In the genomic region with DNA sequence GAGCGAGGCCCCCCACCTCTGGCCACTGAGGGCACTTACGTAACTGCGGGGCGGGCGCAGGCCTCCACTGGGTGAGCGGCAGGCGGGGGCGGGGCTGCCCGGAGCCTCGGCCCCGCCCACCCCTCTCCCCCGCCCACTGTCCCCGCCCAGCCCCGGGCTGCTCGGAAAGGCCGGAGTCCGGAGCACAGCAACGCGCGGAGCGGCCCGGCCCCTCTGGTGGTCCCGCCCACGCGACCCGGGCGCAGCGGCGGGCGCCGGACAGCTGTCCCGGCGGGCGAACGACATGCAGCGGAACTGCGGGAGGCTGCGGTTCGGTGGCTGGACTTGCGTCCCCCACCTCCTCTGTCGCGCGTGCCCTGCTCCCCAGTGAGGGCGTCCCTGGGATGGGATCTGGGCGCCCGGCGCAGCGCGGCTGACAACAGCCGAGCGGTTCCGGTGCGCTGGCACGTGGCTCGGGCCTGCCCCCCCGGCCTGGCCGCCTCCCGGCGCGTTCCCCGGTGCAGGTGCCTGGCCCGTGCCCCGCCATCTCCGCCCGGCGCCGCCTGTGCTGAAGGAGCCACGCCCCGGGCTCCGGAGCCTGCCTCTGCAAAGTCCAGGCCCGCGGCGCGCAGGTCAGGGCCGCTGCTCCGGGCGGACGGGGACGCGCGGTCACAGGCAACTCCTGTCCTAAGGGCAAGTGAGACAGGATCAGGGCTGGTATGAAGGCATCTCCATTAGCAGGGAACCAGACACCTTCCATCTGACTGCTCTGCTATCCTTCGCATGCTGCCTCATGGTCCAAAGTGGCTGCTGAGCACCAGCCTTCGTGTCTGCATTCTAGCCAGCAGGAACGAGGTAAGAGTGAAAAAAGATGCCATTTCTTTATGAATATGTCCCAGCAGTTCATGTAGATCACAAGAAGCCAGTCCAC, we compare ENCODE assay signal across 9 cellular contexts. TPM values are rescaled to one million over a fixed set of nuclear protein-coding genes. Genes with fewer than 3 reads are reported as not detected.
DNase-seq lines count a peak whose midpoint lies in the region.
"Had no signal": no experiment of that assay in that cellular context is flagged by ENCODE, and none has a peak within 500 bp of the region (broad histone marks: within the 10 kb centered on the region; RNA-seq: fewer than 3 reads in every experiment).

No MANE protein-coding gene starts in this region.

- no peak overlapping the region for H3K27ac ChIP-seq in iPS DF 6.9 (ENCODE audit: low read length)
- no peak overlapping the region for H3K27ac ChIP-seq in skeletal muscle tissue (ENCODE audit: low read depth, low read length)
- H3K27ac ChIP-seq: BLaER1 had no signal

- WGBS in iPS DF 6.9 (ENCODE audit: insufficient coverage, insufficient read length): no CpG with 5 or more reads among the region's 84 CpGs

- H3K36me3 Mint-ChIP-seq in activated CD4-positive, alpha-beta T cell treated with anti-CD3 and anti-CD28 coated beads, Interleukin-2, amount 10 ng/mL, durations not matched to agents 7 days and 5 days (ENCODE audit: low read depth): no peaks in the 10 kb centered on the region
- no peaks in the 10 kb centered on the region for H3K36me3 Mint-ChIP-seq in activated naive CD8-positive, alpha-beta T cell treated with anti-CD3 and anti-CD28 coated beads for 36 hours

- POLR2A ChIA-PET in activated CD4-positive, alpha-beta T cell treated with anti-CD3 and anti-CD28 coated beads, Interleukin-2, amount 10 ng/mL, durations not matched to agents 7 days and 5 days (lab: Charles Lee): no interaction called here

- H3K4me1 ChIP-seq in iPS DF 6.9 (ENCODE audit: control insufficient read depth, insufficient read depth, low read length) (peaks cover 3% of the 10 kb centered on the region; the same call in 1 of the 2 replicates), skeletal muscle tissue (ENCODE audit: control insufficient read depth in 3 of 3, insufficient read depth in 3 of 3, low read length in 3 of 3) (peaks cover 0 to 3% (median 2%) of the 10 kb centered on the region in 3 donors)

- H3K9me3 Mint-ChIP-seq in activated CD4-positive, alpha-beta T cell treated with anti-CD3 and anti-CD28 coated beads, Interleukin-2, amount 10 ng/mL, durations not matched to agents 7 days and 5 days: no peaks in the 10 kb centered on the region
- H3K9me3 Mint-ChIP-seq in activated naive CD8-positive, alpha-beta T cell treated with anti-CD3 and anti-CD28 coated beads for 36 hours: peaks cover 5% of the 10 kb centered on the region

- no peaks in the 10 kb centered on the region for H3K27me3 ChIP-seq in iPS DF 6.9 (ENCODE audit: control insufficient read depth, insufficient read depth, low read length)
- peaks cover 42 to 43% (median 42%) of the 10 kb centered on the region in 3 donors for H3K27me3 ChIP-seq in skeletal muscle tissue (ENCODE audit: control insufficient read depth in 3 of 3, insufficient read depth in 3 of 3, low read length in 3 of 3)
- H3K27me3 ChIP-seq: BLaER1 had no signal

- H3K27me3 Mint-ChIP-seq in activated CD4-positive, alpha-beta T cell treated with anti-CD3 and anti-CD28 coated beads, Interleukin-2, amount 10 ng/mL, durations not matched to agents 7 days and 5 days: peaks cover 65% of the 10 kb centered on the region
- peaks cover 58% of the 10 kb centered on the region for H3K27me3 Mint-ChIP-seq in activated naive CD8-positive, alpha-beta T cell treated with anti-CD3 and anti-CD28 coated beads for 36 hours

- DNase-seq in activated CD4-positive, alpha-beta T cell treated with anti-CD3 and anti-CD28 coated beads for 48 hours: peak; percentile 22
- no peak for DNase-seq in activated CD4-positive, alpha-beta T cell treated with anti-CD3 and anti-CD28 coated beads, Interleukin-2, amount 10 ng/mL, durations not matched to agents 7 days and 5 days
- DNase-seq in activated naive CD8-positive, alpha-beta T cell treated with anti-CD3 and anti-CD28 coated beads for 36 hours: peak; percentile 15
- DNase-seq in iPS DF 6.9 (ENCODE audit: low read depth, low spot score): no peak
- DNase-seq in NCI-H128 (lab: John Stamatoyannopoulos, UW; ENCODE audit: unreplicated experiment): no peak
- no peak for DNase-seq in HCEC 1CT
- DNase-seq in SW 1271 (lab: John Stamatoyannopoulos, UW): no peak

- CTCF ChIA-PET in activated CD4-positive, alpha-beta T cell treated with anti-CD3 and anti-CD28 coated beads, Interleukin-2, amount 10 ng/mL, durations not matched to agents 7 days and 5 days (lab: Charles Lee): no interaction called here

- no peak overlapping the region for H3K27ac Mint-ChIP-seq in activated CD4-positive, alpha-beta T cell treated with anti-CD3 and anti-CD28 coated beads, Interleukin-2, amount 10 ng/mL, durations not matched to agents 7 days and 5 days
- H3K27ac Mint-ChIP-seq in activated naive CD8-positive, alpha-beta T cell treated with anti-CD3 and anti-CD28 coated beads for 36 hours: no peak overlapping the region

- H3K4me3 ChIP-seq in iPS DF 6.9 (ENCODE audit: low read length) (peak overlapping the region; percentile 40; the same call in 1 of the 2 replicates), skeletal muscle tissue (ENCODE audit: low read length in 3 of 3) (peak overlapping the region; percentile 33 to 43 (median 41))
- H3K4me3 ChIP-seq: BLaER1 had no signal

- H3K36me3 ChIP-seq in iPS DF 6.9 (ENCODE audit: control insufficient read depth, insufficient read depth, low read length) (no peaks in the 10 kb centered on the region), skeletal muscle tissue (ENCODE audit: control insufficient read depth in 3 of 3, insufficient read depth in 3 of 3, low read length in 3 of 3) (no peaks in the 10 kb centered on the region)
- H3K36me3 ChIP-seq: BLaER1 had no signal

- no peak overlapping the region for H3K4me3 Mint-ChIP-seq in activated CD4-positive, alpha-beta T cell treated with anti-CD3 and anti-CD28 coated beads, Interleukin-2, amount 10 ng/mL, durations not matched to agents 7 days and 5 days
- H3K4me3 Mint-ChIP-seq in activated naive CD8-positive, alpha-beta T cell treated with anti-CD3 and anti-CD28 coated beads for 36 hours: no peak overlapping the region

- no peak overlapping the region for H3K9ac ChIP-seq in skeletal muscle tissue (ENCODE audit: low read depth in 1 of 3, low read length in 3 of 3)
- H3K9ac ChIP-seq: BLaER1 had no signal

- H3K9me3 ChIP-seq in iPS DF 6.9 (ENCODE audit: control insufficient read depth, insufficient read depth, low read length): no peaks in the 10 kb centered on the region
- peaks cover 0 to 3% (median 2%) of the 10 kb centered on the region in 3 donors for H3K9me3 ChIP-seq in skeletal muscle tissue (ENCODE audit: control insufficient read depth in 3 of 3, low read length in 3 of 3)

- H3K4me1 Mint-ChIP-seq in activated CD4-positive, alpha-beta T cell treated with anti-CD3 and anti-CD28 coated beads, Interleukin-2, amount 10 ng/mL, durations not matched to agents 7 days and 5 days: no peaks in the 10 kb centered on the region
- H3K4me1 Mint-ChIP-seq in activated naive CD8-positive, alpha-beta T cell treated with anti-CD3 and anti-CD28 coated beads for 36 hours: no peaks in the 10 kb centered on the region

RNA-seq across cellular contexts. Expression of gene JAKMIP1, which starts 21.8 kb away (rescaled TPM):
- 10 to 100 TPM in 1 of 2 experiments, 1 to 10 TPM in 1; 9.6 to 10.9 TPM for total RNA-seq in activated CD4-positive, alpha-beta T cell treated with anti-CD3 and anti-CD28 coated beads, Interleukin-2, amount 10 ng/mL, durations not matched to agents 7 days and 5 days
- 1 to 10 TPM; 1.0 to 1.6 TPM for total RNA-seq in activated naive CD8-positive, alpha-beta T cell treated with anti-CD3 and anti-CD28 coated beads for 36 hours
- not detected for total RNA-seq in skeletal muscle tissue

RNA-seq across cellular contexts. Expression of gene WFS1, which starts 47.5 kb away (rescaled TPM):
- total RNA-seq in activated CD4-positive, alpha-beta T cell treated with anti-CD3 and anti-CD28 coated beads, Interleukin-2, amount 10 ng/mL, durations not matched to agents 7 days and 5 days: 1 to 10 TPM; 1.7 to 2.1 TPM
- 1 to 10 TPM; 2.1 to 2.2 TPM for total RNA-seq in activated naive CD8-positive, alpha-beta T cell treated with anti-CD3 and anti-CD28 coated beads for 36 hours
- 11.0 TPM for total RNA-seq in skeletal muscle tissue

Comparison
In these comparisons a context has a peak if more than half of its experiments do, and no peak if none do; other contexts are left out.
1. DNase-seq: peak in activated CD4-positive, alpha-beta T cell treated with anti-CD3 and anti-CD28 coated beads for 48 hours (single experiment) and activated naive CD8-positive, alpha-beta T cell treated with anti-CD3 and anti-CD28 coated beads for 36 hours (single experiment); none in activated CD4-positive, alpha-beta T cell treated with anti-CD3 and anti-CD28 coated beads, Interleukin-2, amount 10 ng/mL, durations not matched to agents 7 days and 5 days (single experiment), iPS DF 6.9 (single experiment), NCI-H128 (single experiment), HCEC 1CT (single experiment) and SW 1271 (0 of 2).